ENCODE assay signal across 1 cellular context in genomic region chr15:62896969-62897486, GRCh38.
TF ChIP-seq lines count a peak whose summit lies in the region.

No MANE protein-coding gene starts in this region.

TF ChIP-seq in K562, 482 proteins besides CTCF, POLR2A, EP300 and RAD21 (continued from another document):
- TF ChIP-seq FOSL1 (tag; conservative IDR thresholded peaks at IDR 0.05), result peak; percentile 89
- TF ChIP-seq SMARCA4 (IDR thresholded peaks at IDR 0.05), result peak; percentile 47; the same call in 1 of the 2 replicates
- TF ChIP-seq ZC3H4 (CRISPR knock-in tag; IDR thresholded peaks at IDR 0.05; ENCODE audit: borderline replicate concordance), result no peak
- no peak for TF ChIP-seq ZNF263 (CRISPR knock-in tag; IDR thresholded peaks at IDR 0.05; ENCODE audit: borderline replicate concordance)
- TF ChIP-seq L3MBTL2 (IDR thresholded peaks at IDR 0.05), result 0 out of 2 replicates have a peak, but pooled peaks have one; percentile 25
- 0 out of 2 replicates have a peak, but pooled peaks have one; percentile 27 for TF ChIP-seq SOX6 (IDR thresholded peaks at IDR 0.05)
- peak in 1 of 2 experiments; percentile 28; a peak in 1 of 4 replicates for TF ChIP-seq MAZ (CRISPR knock-in tag; conservative IDR thresholded peaks at IDR 0.05 in 1 of 2, IDR thresholded peaks at IDR 0.05 in 1 of 2)
- TF ChIP-seq ETV1 (tag; conservative IDR thresholded peaks at IDR 0.05; ENCODE audit: low read depth), result peak; percentile 46; the same call in 1 of the 2 replicates
- TF ChIP-seq TBP (optimal IDR thresholded peaks at IDR 0.05; ENCODE audit: low read depth, low read length), result peak; percentile 22
- peak; percentile 63 for TF ChIP-seq MAFG (tag; conservative IDR thresholded peaks at IDR 0.05)
- peak; percentile 47; the same call in 1 of the 2 replicates for TF ChIP-seq ZNF316 (IDR thresholded peaks at IDR 0.05)
- peak in 1 of 2 experiments; percentile 77; a peak in 1 of 4 replicates for TF ChIP-seq SRF (CRISPR knock-in tag; IDR thresholded peaks at IDR 0.05)
- no peak for TF ChIP-seq EP400 (IDR thresholded peaks at IDR 0.05)
- peak; percentile 59; the same call in 1 of the 2 replicates for TF ChIP-seq TFAP4 (CRISPR knock-in tag; IDR thresholded peaks at IDR 0.05; ENCODE audit: borderline replicate concordance)
- TF ChIP-seq NFE2 (IDR thresholded peaks at IDR 0.05; ENCODE audit: low read depth), result peak; percentile 47; the same call in 1 of the 2 replicates
- TF ChIP-seq JUND (IDR thresholded peaks at IDR 0.05; ENCODE audit: borderline replicate concordance, low read depth, low read length), result peak; percentile 76
- TF ChIP-seq JUND (tag; IDR thresholded peaks at IDR 0.05; ENCODE audit: borderline replicate concordance, low read depth, low read length), result peak; percentile 70; the same call in 1 of the 3 replicates
- TF ChIP-seq NELFE (IDR thresholded peaks at IDR 0.05; ENCODE audit: insufficient read depth, insufficient read length), result no peak
- no peak for TF ChIP-seq IRF2 (CRISPR knock-in tag; IDR thresholded peaks at IDR 0.05)
- TF ChIP-seq MNT (conservative IDR thresholded peaks at IDR 0.05), result 0 out of 4 replicates have a peak, but pooled peaks of 1 of the 2 experiments have one; percentile 26
- TF ChIP-seq ATF3 (IDR thresholded peaks at IDR 0.05), result peak; percentile 40; the same call in 1 of the 2 replicates
- no peak for TF ChIP-seq ATF3 (CRISPR knock-in tag; conservative IDR thresholded peaks at IDR 0.05)
- no peak for TF ChIP-seq GMEB1 (CRISPR knock-in tag; IDR thresholded peaks at IDR 0.05)
- peak; percentile 17 for TF ChIP-seq PHF20 (IDR thresholded peaks at IDR 0.05; ENCODE audit: partially characterized antibody)
- no peak for TF ChIP-seq ZNF76 (CRISPR knock-in tag; IDR thresholded peaks at IDR 0.05; ENCODE audit: borderline replicate concordance)
- 0 out of 2 replicates have a peak, but pooled peaks have one; percentile 23 for TF ChIP-seq CREM (IDR thresholded peaks at IDR 0.05; ENCODE audit: low read depth)
- peak; percentile 36 to 50 for TF ChIP-seq NRF1 (conservative IDR thresholded peaks at IDR 0.05 in 1 of 2, IDR thresholded peaks at IDR 0.05 in 1 of 2)
- TF ChIP-seq CXXC5 (CRISPR knock-in tag; IDR thresholded peaks at IDR 0.05), result no peak
